ENCODE assay signal across 25 cellular contexts in the genomic region with DNA sequence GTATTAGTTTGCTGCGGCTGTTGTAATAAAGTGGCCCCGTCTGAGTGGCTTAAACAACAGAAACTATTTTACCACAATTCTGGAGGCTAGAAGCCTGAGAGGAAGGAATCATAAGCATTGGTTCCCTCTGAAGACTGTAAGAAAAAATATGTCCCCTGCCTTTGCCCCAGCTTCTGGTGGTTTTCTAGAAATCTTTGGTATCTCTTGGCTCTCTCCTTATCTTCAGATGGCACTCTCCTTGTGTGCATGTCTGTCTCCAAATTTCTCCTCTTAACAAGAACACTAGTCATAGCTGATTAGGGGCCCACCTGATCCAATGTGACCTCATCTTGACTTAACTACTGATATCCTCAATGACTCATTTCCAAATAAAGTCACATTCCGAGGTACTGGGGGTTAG.
DNase-seq lines count a peak whose midpoint lies in the region; ATAC-seq, FAIRE-seq and TF ChIP-seq lines count a peak whose summit lies in the region.
"Had no signal": no experiment of that assay in that cellular context is flagged by ENCODE, and none has a peak within 500 bp of the region (broad histone marks: within the 10 kb centered on the region; RNA-seq: fewer than 3 reads in every experiment).

No MANE protein-coding gene starts in this region.

- H3K27me3 ChIP-seq in astrocyte (ENCODE audit: insufficient read depth, low read length): no peaks in the 10 kb centered on the region
- H3K27me3 ChIP-seq: MG63 had no signal

- H3K4me2 ChIP-seq in astrocyte (ENCODE audit: low read length): no peak overlapping the region

- no peak overlapping the region for H2AFZ ChIP-seq in astrocyte (ENCODE audit: low read depth, low read length)

- H3K4me3 Mint-ChIP-seq in astrocyte (ENCODE audit: unreplicated experiment): no peak overlapping the region
- H3K4me3 Mint-ChIP-seq: CD4-positive, alpha-beta memory T cell had no signal

- H3K27ac ChIP-seq in astrocyte (ENCODE audit: low read depth, low read length): no peak overlapping the region
- H3K27ac ChIP-seq: RWPE1 had no signal

- peaks cover 4% of the 10 kb centered on the region for H3K4me1 Mint-ChIP-seq in astrocyte (ENCODE audit: low read depth, unreplicated experiment)
- H3K4me1 Mint-ChIP-seq: CD4-positive, alpha-beta memory T cell had no signal

- FAIRE-seq in astrocyte (lab: Jason Lieb, UNC): no peak
- FAIRE-seq: A204.1, GM12891, GM19239, H1 had no signal

- no peaks in the 10 kb centered on the region for H4K20me1 ChIP-seq in astrocyte (ENCODE audit: insufficient read depth, low read length)

- H3K9me3 ChIP-seq in astrocyte (ENCODE audit: insufficient read depth, low read depth, low read length): no peaks in the 10 kb centered on the region
- H3K9me3 ChIP-seq: Caco-2, MG63 had no signal

- no peaks in the 10 kb centered on the region for H3K9me3 Mint-ChIP-seq in astrocyte (ENCODE audit: unreplicated experiment)

- DNase-seq in EL (peak; percentile 7), M059J (ENCODE audit: low read depth) (peak; percentile 10), astrocyte (ENCODE audit: low read depth) (peak; percentile 22), myocyte (ENCODE audit: low read depth) (peak; percentile 13), Ammon's horn (ENCODE audit: low spot score) (no peak)
- no peak for DNase-seq in stimulated activated CD4-positive, alpha-beta T cell treated with anti-CD3 and anti-CD28 coated beads, Interleukin-2, amount 100 ng/mL, for 48 hours
- DNase-seq: AML-193; C1 segment of cervical spinal cord; Caco-2; CD4-positive, alpha-beta memory T cell; GF-D8; Kasumi-1; MG63; NCI-H1105 treated with DMSO at 0.1 percent for 48 hours; NCI-H2029; NCI-H526 treated with DMSO at 0.1 percent for 48 hours; SHP77 had no signal

- no peaks in the 10 kb centered on the region for H3K79me2 ChIP-seq in astrocyte (ENCODE audit: insufficient read depth, low read length)

- H3K4me3 ChIP-seq in astrocyte (ENCODE audit: insufficient read depth, low read depth, low read length): no peak overlapping the region
- H3K4me3 ChIP-seq: MG63 had no signal

- H3K27ac Mint-ChIP-seq in astrocyte (ENCODE audit: unreplicated experiment): no peak overlapping the region
- H3K27ac Mint-ChIP-seq: CD4-positive, alpha-beta memory T cell had no signal

- TF ChIP-seq CTCF in astrocyte (IDR thresholded peaks at IDR 0.05; ENCODE audit: insufficient read depth, low read depth, low read length): no peak

- H3K36me3 Mint-ChIP-seq in astrocyte (ENCODE audit: low read depth, unreplicated experiment): no peaks in the 10 kb centered on the region
- H3K36me3 Mint-ChIP-seq: CD4-positive, alpha-beta memory T cell had no signal

- no peaks in the 10 kb centered on the region for H3K4me1 ChIP-seq in astrocyte (ENCODE audit: insufficient read depth, low read length)
- H3K4me1 ChIP-seq: Caco-2 had no signal

- H3K36me3 ChIP-seq in astrocyte (ENCODE audit: insufficient read depth, low read length): no peaks in the 10 kb centered on the region
- H3K36me3 ChIP-seq: MG63 had no signal

- no peaks in the 10 kb centered on the region for H3K27me3 Mint-ChIP-seq in astrocyte (ENCODE audit: low read depth, unreplicated experiment)

- H3K9ac ChIP-seq in astrocyte (ENCODE audit: low read length): no peak overlapping the region

- no peak for ATAC-seq in GM18909 (IDR thresholded peaks at IDR 0.05; ENCODE audit: poor library complexity, unreplicated experiment)
- ATAC-seq: HCT116, Panc1 had no signal

Comparison
In these comparisons a context has a peak if more than half of its experiments do, and no peak if none do; other contexts are left out.
1. DNase-seq: peak in EL (single experiment), M059J (single experiment), astrocyte (single experiment) and myocyte (single experiment); none in stimulated activated CD4-positive, alpha-beta T cell treated with anti-CD3 and anti-CD28 coated beads, Interleukin-2, amount 100 ng/mL, for 48 hours (0 of 2) and Ammon's horn (single experiment).